10 cellular contexts compared by ENCODE assay signal in the genomic region with DNA sequence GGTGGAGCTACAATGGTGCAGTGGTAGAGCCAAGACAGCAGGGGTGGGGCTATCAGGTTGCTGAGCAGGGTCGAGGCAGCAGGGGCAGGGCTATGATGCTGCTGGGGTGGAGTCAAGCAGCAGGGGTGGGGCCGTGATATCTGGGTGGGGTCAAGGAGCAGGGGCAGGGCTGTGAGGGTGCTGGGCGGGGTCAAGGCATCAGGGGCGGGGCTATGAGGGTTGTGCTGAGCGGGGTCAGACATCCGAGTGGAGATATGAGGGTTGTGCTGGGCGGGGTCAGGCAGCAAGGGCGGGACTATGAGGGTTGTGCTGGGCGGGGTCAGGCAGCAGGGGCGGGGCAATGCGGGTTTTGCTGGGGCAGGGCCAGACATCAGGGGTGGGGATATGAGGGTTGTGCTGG. TPM values are rescaled to one million over a fixed set of nuclear protein-coding genes. Genes with fewer than 3 reads are reported as not detected.
A peak's percentile ranks its signal among the peaks of the same experiment; 100 is the strongest.
DNase-seq lines count a peak whose midpoint lies in the region; ATAC-seq lines count a peak whose summit lies in the region.
"Had no signal": no experiment of that assay in that cellular context is flagged by ENCODE, and none has a peak within 500 bp of the region (broad histone marks: within the 10 kb centered on the region; RNA-seq: fewer than 3 reads in every experiment).

No MANE protein-coding gene starts in this region.

- DNase-seq in NCI-H748 (lab: John Stamatoyannopoulos, UW; ENCODE audit: unreplicated experiment) (peak; percentile 14), NCI-H748 treated with DMSO at 0.1 percent for 48 hours (lab: John Stamatoyannopoulos, UW) (no peak), OCI-M1 (lab: John Stamatoyannopoulos, UW) (peak; percentile 34), left cardiac atrium (no peak)
- peak; percentile 30 for DNase-seq in activated naive CD4-positive, alpha-beta T cell treated with anti-CD3 and anti-CD28 coated beads, Interleukin-2, amount 50 U/mL, for 16 hours
- peak; percentile 48 to 74 for DNase-seq in stimulated activated CD4-positive, alpha-beta T cell treated with anti-CD3 and anti-CD28 coated beads, Interleukin-4, amount 100 ng/mL, for 48 hours (ENCODE audit: low read depth in 2 of 2)
- DNase-seq: body of pancreas, lower lobe of right lung had no signal

- no peak for ATAC-seq in HG03280 (IDR thresholded peaks at IDR 0.05; ENCODE audit: unreplicated experiment)
- no peak for ATAC-seq in GM19452 (IDR thresholded peaks at IDR 0.05; ENCODE audit: unreplicated experiment)
- no peak for ATAC-seq in left cardiac atrium
- ATAC-seq: body of pancreas had no signal

- intact Hi-C loops in left cardiac atrium (cut with DNase I): no loop called here

RNA-seq across cellular contexts. Expression of a gene that starts 14.7 kb away (rescaled TPM):
- 1 to 10 TPM; 4.3 to 10.0 TPM for total RNA-seq in left cardiac atrium

RNA-seq across cellular contexts. Expression of a gene that starts 29.0 kb away (rescaled TPM):
- 10 to 100 TPM; 33.7 to 43.6 TPM for total RNA-seq in left cardiac atrium

RNA-seq across cellular contexts. Expression of a gene that starts 32.0 kb away (rescaled TPM):
- total RNA-seq in left cardiac atrium: 1,000 to 10,000 TPM in 1 of 2 donors, 100 to 1,000 TPM in 1; 847 to 1,152 TPM

RNA-seq across cellular contexts. Expression of a gene that starts 35.3 kb away (rescaled TPM):
- under 1 TPM in 1 of 2 donors, not detected in 1; 0.44 TPM for total RNA-seq in left cardiac atrium
- total RNA-seq: body of pancreas had no signal

RNA-seq across cellular contexts. Expression of a gene that starts 58.7 kb away (rescaled TPM):
- 10 to 100 TPM; 19.2 to 35.9 TPM for total RNA-seq in left cardiac atrium

Comparison
In these comparisons a context has a peak if more than half of its experiments do, and no peak if none do; other contexts are left out.
1. DNase-seq: peak in NCI-H748 (single experiment), OCI-M1 (single experiment), activated naive CD4-positive, alpha-beta T cell treated with anti-CD3 and anti-CD28 coated beads, Interleukin-2, amount 50 U/mL, for 16 hours (single experiment) and stimulated activated CD4-positive, alpha-beta T cell treated with anti-CD3 and anti-CD28 coated beads, Interleukin-4, amount 100 ng/mL, for 48 hours (2 of 2); none in NCI-H748 treated with DMSO at 0.1 percent for 48 hours (single experiment) and left cardiac atrium (single experiment).